In genomic region chr17:9239821-9240658, GRCh38 we compare ENCODE assay signal across 8 cellular contexts.
DNase-seq lines count a peak whose midpoint lies in the region; ATAC-seq and TF ChIP-seq lines count a peak whose summit lies in the region.

No MANE protein-coding gene starts in this region.

- H3K4me1 ChIP-seq in CD8-positive, alpha-beta memory T cell (ENCODE audit: insufficient read depth, low read length), result peaks cover 13% of the 10 kb centered on the region
- H3K4me1 ChIP-seq in SJCRH30 (peaks cover 30% of the 10 kb centered on the region), osteoblast (ENCODE audit: insufficient read depth, low read length) (peaks cover 17% of the 10 kb centered on the region), testis (peaks cover 12% of the 10 kb centered on the region)

- TF ChIP-seq CTCF in osteoblast (IDR thresholded peaks at IDR 0.05; ENCODE audit: extremely low read depth, low read depth, low read length) (no peak), testis (IDR thresholded peaks at IDR 0.05) (no peak)

- no peaks in the 10 kb centered on the region for H3K79me2 ChIP-seq in osteoblast (ENCODE audit: insufficient read depth, low read length)

- peak overlapping the region; percentile 70 for H2AFZ ChIP-seq in osteoblast (ENCODE audit: low read length)

- H3K27me3 Mint-ChIP-seq in CD8-positive, alpha-beta memory T cell, result peaks cover 3 to 8% of the 10 kb centered on the region in 2 donors

- intact Hi-C loops in testis (cut with DNase I; ENCODE audit: low total_unique reads), result no loop called here

- no peaks in the 10 kb centered on the region for H4K20me1 ChIP-seq in osteoblast (ENCODE audit: insufficient read depth, low read length)

- CTCF ChIA-PET in CD8-positive, alpha-beta memory T cell (lab: Charles Lee), result no interaction called here

- H3K27ac Mint-ChIP-seq in CD8-positive, alpha-beta memory T cell, result peak overlapping the region in 7 of 8 donors; percentile 40 to 92 (median 86)

- DNase-seq in CD8-positive, alpha-beta memory T cell, result peak; percentile 64 to 79 (median 69)
- peak; percentile 24 to 43 for DNase-seq in SJCRH30
- DNase-seq in activated naive CD4-positive, alpha-beta T cell treated with anti-CD3 and anti-CD28 coated beads, Interleukin-2, amount 50 U/mL, for 16 hours, result peak; percentile 70
- peak; percentile 88 for DNase-seq in germinal center (ENCODE audit: low spot score)
- peak; percentile 99 for DNase-seq in osteoblast (ENCODE audit: insufficient read length, low spot score, missing footprints)
- DNase-seq in testis, result peak; percentile 66

- peak overlapping the region; percentile 46 to 90 (median 81) for H3K4me3 Mint-ChIP-seq in CD8-positive, alpha-beta memory T cell

- POLR2A ChIA-PET in CD8-positive, alpha-beta memory T cell (lab: Charles Lee), result interaction anchor here (0.6 kb wide), 1 partner anchor 153 kb away, joined by 4 read pairs; no protein-coding TSS in a partner anchor

- H3K9me3 Mint-ChIP-seq in CD8-positive, alpha-beta memory T cell, result no peaks in the 10 kb centered on the region

- H3K27ac ChIP-seq in CD8-positive, alpha-beta memory T cell (ENCODE audit: low read depth, low read length), result no peak overlapping the region
- H3K27ac ChIP-seq in SJCRH30 (peak overlapping the region; percentile 80), osteoblast (ENCODE audit: low read depth, low read length) (peak overlapping the region; percentile 37), testis (peak overlapping the region; percentile 82 to 88)

- H3K4me1 Mint-ChIP-seq in CD8-positive, alpha-beta memory T cell, result peaks cover 6 to 25% (median 7%) of the 10 kb centered on the region in 3 donors

- H3K4me3 ChIP-seq in CD8-positive, alpha-beta memory T cell (ENCODE audit: low read length), result peak overlapping the region; percentile 70
- H3K4me3 ChIP-seq in SJCRH30, result peak overlapping the region; percentile 52
- peak overlapping the region; percentile 65 for H3K4me3 ChIP-seq in osteoblast (ENCODE audit: insufficient read depth, low read length)
- peak overlapping the region; percentile 60 to 69 for H3K4me3 ChIP-seq in testis

- H3K4me2 ChIP-seq in osteoblast (ENCODE audit: insufficient read depth, low read length), result peak overlapping the region; percentile 74

- ATAC-seq in HG02571 (IDR thresholded peaks at IDR 0.05; ENCODE audit: unreplicated experiment) (peak; percentile 52), GM19467 (IDR thresholded peaks at IDR 0.05; ENCODE audit: unreplicated experiment) (no peak)

- H3K9me3 ChIP-seq in CD8-positive, alpha-beta memory T cell (ENCODE audit: low read length), result no peaks in the 10 kb centered on the region
- H3K9me3 ChIP-seq in SJCRH30 (replicated peaks) (no peaks in the 10 kb centered on the region), osteoblast (ENCODE audit: low read depth, low read length) (no peaks in the 10 kb centered on the region), testis (no peaks in the 10 kb centered on the region)

- WGBS in testis, 2 donors, result 10 to 61% methylated on average over 3 to 19 of the region's 84 CpGs

- H3K36me3 Mint-ChIP-seq in CD8-positive, alpha-beta memory T cell, result no peaks in the 10 kb centered on the region

- TF ChIP-seq POLR2A in testis (IDR thresholded peaks at IDR 0.05), result no peak

- H3K27me3 ChIP-seq in CD8-positive, alpha-beta memory T cell (ENCODE audit: insufficient read depth, low read length, poor library complexity, severe bottlenecking), result no peaks in the 10 kb centered on the region
- no peaks in the 10 kb centered on the region for H3K27me3 ChIP-seq in SJCRH30
- peaks cover 2% of the 10 kb centered on the region for H3K27me3 ChIP-seq in osteoblast (ENCODE audit: insufficient read depth, low read length)
- no peaks in the 10 kb centered on the region for H3K27me3 ChIP-seq in testis

- no peaks in the 10 kb centered on the region for H3K36me3 ChIP-seq in CD8-positive, alpha-beta memory T cell (ENCODE audit: insufficient read depth, low read length)
- no peaks in the 10 kb centered on the region for H3K36me3 ChIP-seq in SJCRH30
- H3K36me3 ChIP-seq in osteoblast (ENCODE audit: insufficient read depth, low read length), result no peaks in the 10 kb centered on the region
- no peaks in the 10 kb centered on the region for H3K36me3 ChIP-seq in testis (ENCODE audit: low read depth, missing control alignments)

Comparison
In these comparisons a context has a peak if more than half of its experiments do, and no peak if none do; other contexts are left out.
1. DNase-seq: peak in every context shown above with its lines; median percentile 99 in osteoblast; 88 in germinal center; 70 in activated naive CD4-positive, alpha-beta T cell treated with anti-CD3 and anti-CD28 coated beads, Interleukin-2, amount 50 U/mL, for 16 hours; 69 in CD8-positive, alpha-beta memory T cell; 66 in testis; 34 in SJCRH30.